8 cellular contexts compared by ENCODE assay signal in genomic region chr5:138752341-138752950, GRCh38. TPM values are rescaled to one million over a fixed set of nuclear protein-coding genes. Genes with fewer than 3 reads are reported as not detected.
DNase-seq lines count a peak whose midpoint lies in the region; ATAC-seq, FAIRE-seq and TF ChIP-seq lines count a peak whose summit lies in the region.

No MANE protein-coding gene starts in this region.

- TSS peak; percentile 91 for BruUV-seq in HepG2 (replicated peaks; lab: Mats Ljungman, UMichigan)

- no peaks in the 10 kb centered on the region for H3K9me2 ChIP-seq in MM.1S (replicated peaks; ENCODE audit: insufficient read depth, low read length)

- CTCF ChIA-PET in HepG2 (lab: Yijun Ruan, JAX; ENCODE audit: low intra/inter-chr PET ratio, low total read pairs): interaction anchor here (1.3 to 1.7 kb wide), 2 partner anchors 22 to 37 kb away, joined by 3 to 4 read pairs; no protein-coding TSS in a partner anchor

- TF ChIP-seq CTCF in MM.1S (IDR thresholded peaks at IDR 0.05; ENCODE audit: low read length): peak; percentile 27
- TF ChIP-seq CTCF in breast epithelium (IDR thresholded peaks at IDR 0.05): no peak
- peak; percentile 61 for TF ChIP-seq CTCF in HepG2 (CRISPR knock-in tag; IDR thresholded peaks at IDR 0.05)
- TF ChIP-seq CTCF in transverse colon (IDR thresholded peaks at IDR 0.05): peak in 1 of 5 experiments; percentile 12

- H3K4me3 ChIP-seq in MM.1S (ENCODE audit: low read length): peak overlapping the region; percentile 66
- peak overlapping the region; percentile 72 to 93 (median 90) for H3K4me3 ChIP-seq in breast epithelium
- peak overlapping the region; percentile 73 to 93 (median 83) for H3K4me3 ChIP-seq in HepG2 (replicated peaks in 1 of 3; ENCODE audit: insufficient read depth in 1 of 3, low read depth in 2 of 3, low read length in 3 of 3)
- H3K4me3 ChIP-seq in transverse colon: peak overlapping the region; percentile 61 to 99 (median 96)

- peak overlapping the region; percentile 70 for H3K4me2 ChIP-seq in MM.1S (ENCODE audit: low read depth, low read length)
- H3K4me2 ChIP-seq in HepG2 (ENCODE audit: low read depth, low read length): peak overlapping the region; percentile 91

- no peaks in the 10 kb centered on the region for H3F3A ChIP-seq in MM.1S (ENCODE audit: insufficient read depth, low read length)

- H3K9ac ChIP-seq in MM.1S (ENCODE audit: low read length) (peak overlapping the region; percentile 92), HepG2 (ENCODE audit: insufficient read depth, low read depth, low read length) (peak overlapping the region; percentile 78)

- in situ Hi-C loops in HepG2 (cut with HindIII; ENCODE audit: extremely low pct_ligation_motif_present, low pct_unique_long_range_greater_than_20kb) (no loop called here), transverse colon (cut with MboI; ENCODE audit: low pct_ligation_motif_present in 1 of 4, low pct_unique_long_range_greater_than_20kb in 1 of 4, low sequenced_read_pairs in 3 of 4) (no loop called here)

- H4K20me1 ChIP-seq in MM.1S (ENCODE audit: insufficient read depth, low read length) (no peaks in the 10 kb centered on the region), HepG2 (ENCODE audit: insufficient read depth, low read length) (peaks cover 29% of the 10 kb centered on the region)

- TF ChIP-seq EP300 in HepG2 (IDR thresholded peaks at IDR 0.05; ENCODE audit: low read depth in 2 of 2, low read length in 2 of 2): no peak
- TF ChIP-seq EP300 in HepG2 (CRISPR knock-in tag; IDR thresholded peaks at IDR 0.05; ENCODE audit: borderline replicate concordance): no peak
- no peak for TF ChIP-seq EP300 in transverse colon (IDR thresholded peaks at IDR 0.05; ENCODE audit: low read depth)

- peak; percentile 44 for FAIRE-seq in HepG2 (lab: Jason Lieb, UNC)
- FAIRE-seq in GM12892 (lab: Jason Lieb, UNC): no peak

- H3K4me1 ChIP-seq in MM.1S (ENCODE audit: low read length) (peaks cover 20% of the 10 kb centered on the region), breast epithelium (peaks cover 0 to 8% of the 10 kb centered on the region in 2 donors), HepG2 (ENCODE audit: insufficient read depth, low read length) (peaks cover 44% of the 10 kb centered on the region), transverse colon (peaks cover 0 to 39% (median 32%) of the 10 kb centered on the region in 4 donors)

- H2AFZ ChIP-seq in MM.1S (ENCODE audit: low read length): peak overlapping the region; percentile 50
- H2AFZ ChIP-seq in HepG2 (ENCODE audit: low read length): no peak overlapping the region

- H3K27ac ChIP-seq in MM.1S (ENCODE audit: low read length) (peak overlapping the region; percentile 75; the same call in 1 of the 2 replicates), breast epithelium (peak overlapping the region; percentile 99 to 100), HepG2 (ENCODE audit: extremely low read length, insufficient read depth, low read length) (peak overlapping the region; percentile 82), transverse colon (peak overlapping the region; percentile 99 to 100 (median 100))

- no peaks in the 10 kb centered on the region for H3K36me3 ChIP-seq in MM.1S (replicated peaks; ENCODE audit: insufficient read depth, low read length)
- no peaks in the 10 kb centered on the region for H3K36me3 ChIP-seq in breast epithelium
- H3K36me3 ChIP-seq in HepG2 (replicated peaks in 1 of 2; ENCODE audit: control insufficient read depth in 1 of 2, insufficient read depth in 2 of 2, low read length in 2 of 2): no peaks in the 10 kb centered on the region
- H3K36me3 ChIP-seq in transverse colon: no peaks in the 10 kb centered on the region

- TF ChIP-seq POLR2A in breast epithelium (IDR thresholded peaks at IDR 0.05) (no peak), HepG2 (IDR thresholded peaks at IDR 0.05; ENCODE audit: insufficient read depth in 1 of 2, low read depth in 2 of 2, low read length in 2 of 2) (no peak), transverse colon (IDR thresholded peaks at IDR 0.05) (no peak), GM12892 (IDR thresholded peaks at IDR 0.05; ENCODE audit: low read depth, low read length) (no peak)

- H3K27me3 ChIP-seq in MM.1S (replicated peaks; ENCODE audit: insufficient read depth, low read length) (no peaks in the 10 kb centered on the region), breast epithelium (no peaks in the 10 kb centered on the region), HepG2 (ENCODE audit: control insufficient read depth in 1 of 2, insufficient read depth in 2 of 2, low read length in 2 of 2) (no peaks in the 10 kb centered on the region), transverse colon (no peaks in the 10 kb centered on the region)

- H3K9me3 ChIP-seq in MM.1S (replicated peaks; ENCODE audit: insufficient read depth, low read length) (no peaks in the 10 kb centered on the region), breast epithelium (no peaks in the 10 kb centered on the region), HepG2 (ENCODE audit: low read length) (no peaks in the 10 kb centered on the region), transverse colon (no peaks in the 10 kb centered on the region)

- WGBS in HepG2 (ENCODE audit: low lambda C conversion rate): under 1% methylated on average over 15 of the region's 18 CpGs
- WGBS in transverse colon (ENCODE audit: low coverage in 1 of 2), 2 donors: 15 to 23% methylated on average over 4 to 18 of the region's 18 CpGs

- DNase-seq in EL: peak; percentile 58
- peak; percentile 59 for DNase-seq in MM.1S
- DNase-seq in breast epithelium (ENCODE audit: low spot score in 2 of 2): peak in 1 of 2 donors; percentile 28
- peak; percentile 39 for DNase-seq in HepG2 (ENCODE audit: low spot score)
- DNase-seq in transverse colon: peak; percentile 25
- no peak for DNase-seq in GM12892 (ENCODE audit: insufficient read length)

- ATAC-seq in HepG2 (peak; percentile 36), GM19452 (IDR thresholded peaks at IDR 0.05; ENCODE audit: unreplicated experiment) (no peak), GM21528 (IDR thresholded peaks at IDR 0.05; ENCODE audit: low FRiP score, unreplicated experiment) (no peak)

- intact Hi-C loops in breast epithelium (cut with DNase I; ENCODE audit: low total_unique reads): no loop called here
- intact Hi-C loops in HepG2 (cut with micrococcal nuclease; ENCODE audit: unreplicated experiment): loop anchor here (10.0 kb wide), 1 partner anchor 178 kb away; the partner anchor contains the start of gene HSPA9
- intact Hi-C loops in transverse colon (cut with DNase I; ENCODE audit: low total_unique reads): no loop called here

- POLR2A ChIA-PET in HepG2 (lab: Yijun Ruan, JAX): interaction anchor here (1.4 to 2.1 kb wide), 4 partner anchors 9 to 49 kb away, joined by 4 to 9 read pairs (median 6); no protein-coding TSS in a partner anchor

- TF ChIP-seq RAD21 in HepG2 (CRISPR knock-in tag; IDR thresholded peaks at IDR 0.05): no peak

- peaks cover 40% of the 10 kb centered on the region for H3K79me2 ChIP-seq in MM.1S (ENCODE audit: low read length)
- peaks cover 38% of the 10 kb centered on the region for H3K79me2 ChIP-seq in HepG2 (ENCODE audit: insufficient read depth, low read length)

TF ChIP-seq in HepG2, 621 proteins besides CTCF, POLR2A, EP300 and RAD21 (continues in another document):
- TF ChIP-seq STAG1 (CRISPR knock-in tag; IDR thresholded peaks at IDR 0.05) (peak; percentile 42; the same call in 1 of the 2 replicates), ZNF891 (CRISPR knock-in tag; IDR thresholded peaks at IDR 0.05) (no peak; the same call in 1 of the 2 replicates), TFAP4 (IDR thresholded peaks at IDR 0.05; ENCODE audit: borderline replicate concordance, low read depth) (no peak), MEIS1 (CRISPR knock-in tag; IDR thresholded peaks at IDR 0.05; ENCODE audit: borderline replicate concordance) (no peak)

RNA-seq across cellular contexts. Expression of gene CTNNA1, which starts 0.8 kb away (rescaled TPM):
- total RNA-seq in breast epithelium (100 to 1,000 TPM; 314 to 389 (median 321) TPM), HepG2 (2016; rRNA removed; fragmentation: Illumina TruSeq; extraction: Trizol) (162 and 212 TPM in 2 replicates), transverse colon (100 to 1,000 TPM; 272 to 381 (median 316) TPM)
- 34.3 and 40.0 TPM in 2 replicates for total RNA-seq in HepG2 (2016; cell fraction: cytosol; rRNA removed; fragmentation: Illumina TruSeq; extraction: Trizol; ENCODE audit: low read depth)
- 166 and 189 TPM in 2 replicates for total RNA-seq in HepG2 (2016; cell fraction: insoluble cytoplasmic fraction; rRNA removed; fragmentation: Illumina TruSeq; extraction: Trizol)
- 32.3 and 34.9 TPM in 2 replicates for total RNA-seq in HepG2 (2016; cell fraction: membrane; rRNA removed; fragmentation: Illumina TruSeq; extraction: Trizol)
- 120 and 139 TPM in 2 replicates for total RNA-seq in HepG2 (2016; cell fraction: nucleus; rRNA removed; fragmentation: Illumina TruSeq; extraction: Trizol)
- polyA plus RNA-seq in HepG2 (2011; rRNA removed): 66.8 and 72.4 TPM in 2 replicates
- 78.6 and 78.9 TPM in 2 replicates for polyA plus RNA-seq in HepG2 (2011; cell fraction: cytosol; rRNA removed)
- polyA plus RNA-seq in HepG2 (2011; cell fraction: nucleus; rRNA removed): 101 and 107 TPM in 2 replicates
- 129 and 131 TPM in 2 replicates for polyA plus RNA-seq in HepG2 (2012)
- polyA plus RNA-seq in HepG2 (2016; cell fraction: cytosol; fragmentation: Illumina TruSeq; extraction: Trizol; ENCODE audit: low read depth): 5.9 and 7.5 TPM in 2 replicates
- 153 and 162 TPM in 2 replicates for polyA plus RNA-seq in HepG2 (2016; cell fraction: insoluble cytoplasmic fraction; fragmentation: Illumina TruSeq; extraction: Trizol; ENCODE audit: low read depth)
- 14.8 and 19.2 TPM in 2 replicates for polyA plus RNA-seq in HepG2 (2016; cell fraction: membrane; fragmentation: Illumina TruSeq; extraction: Trizol; ENCODE audit: low read depth)
- polyA plus RNA-seq in HepG2 (2016; cell fraction: nucleus; fragmentation: Illumina TruSeq; extraction: Trizol; ENCODE audit: insufficient read depth, low read depth): 115 and 117 TPM in 2 replicates
- 101 and 109 TPM in 2 replicates for polyA minus RNA-seq in HepG2 (2011; rRNA and poly(A)+ RNA removed; ENCODE audit: low replicate concordance)
- polyA minus RNA-seq in HepG2 (2011; cell fraction: cytosol; rRNA and poly(A)+ RNA removed): 115 and 142 TPM in 2 replicates
- 116 and 117 TPM in 2 replicates for polyA minus RNA-seq in HepG2 (2011; cell fraction: nucleus; rRNA and poly(A)+ RNA removed)
- 61.9 TPM for polyA plus RNA-seq in GM12892 (2012; ENCODE audit: missing spikeins)

Comparison
In these comparisons a context has a peak if more than half of its experiments do, and no peak if none do; other contexts are left out.
1. CTCF ChIP-seq: peak in MM.1S (single experiment) and HepG2 (single experiment); none in breast epithelium (0 of 3).
2. Peak in every context shown above with its lines, with median percentiles within 50 percentile points of each other: H3K27ac ChIP-seq and H3K4me3 ChIP-seq.